Comparison of ENCODE assay signal across 8 cellular contexts in genomic region chr15:45205192-45205591, GRCh38. TPM values are rescaled to one million over a fixed set of nuclear protein-coding genes. Genes with fewer than 3 reads are reported as not detected.
DNase-seq lines count a peak whose midpoint lies in the region; TF ChIP-seq lines count a peak whose summit lies in the region.

No MANE protein-coding gene starts in this region.

- peak; percentile 94 for TF ChIP-seq CTCF in MM.1S (IDR thresholded peaks at IDR 0.05; ENCODE audit: low read length)

- no peaks in the 10 kb centered on the region for H3K9me2 ChIP-seq in MM.1S (replicated peaks; ENCODE audit: insufficient read depth, low read length)

- no peaks in the 10 kb centered on the region for H3K27me3 ChIP-seq in MM.1S (replicated peaks; ENCODE audit: insufficient read depth, low read length)

- H3K4me1 ChIP-seq in MM.1S (ENCODE audit: low read length): 0 out of 2 replicates have a peak, but pooled peaks cover 7% of the 10 kb centered on the region

- no peak overlapping the region for H3K27ac ChIP-seq in MM.1S (ENCODE audit: low read length)

- no peaks in the 10 kb centered on the region for H4K20me1 ChIP-seq in MM.1S (ENCODE audit: insufficient read depth, low read length)

- peaks cover 16% of the 10 kb centered on the region for H3F3A ChIP-seq in MM.1S (ENCODE audit: insufficient read depth, low read length)

- no peak overlapping the region for H3K4me2 ChIP-seq in MM.1S (ENCODE audit: low read depth, low read length)

- intact Hi-C loops in posterior vena cava (cut with DNase I): no loop called here

- no peak overlapping the region for H3K4me3 ChIP-seq in MM.1S (ENCODE audit: low read length)

- no peaks in the 10 kb centered on the region for H3K79me2 ChIP-seq in MM.1S (ENCODE audit: low read length)

- no peak overlapping the region for H2AFZ ChIP-seq in MM.1S (ENCODE audit: low read length)

- DNase-seq in NCI-H510A treated with DMSO at 0.1 percent for 48 hours (lab: John Stamatoyannopoulos, UW) (peak; percentile 51), NCI-H510A (lab: John Stamatoyannopoulos, UW) (no peak), MM.1S (peak; percentile 59), SKM-1 (lab: John Stamatoyannopoulos, UW; ENCODE audit: unreplicated experiment) (peak; percentile 73), anterior cingulate cortex (lab: John Stamatoyannopoulos, UW) (peak in 31 of 58 donors; percentile 3 to 49 (median 26)), islet precursor cell (peak; percentile 86), posterior vena cava (ENCODE audit: low spot score) (no peak)
- DNase-seq in stimulated activated CD4-positive, alpha-beta T cell treated with anti-CD3 and anti-CD28 coated beads, TNF-alpha, amount 100 ng/mL, for 24 hours (ENCODE audit: low read depth in 3 of 3): peak in 2 of 3 experiments; percentile 25 to 54

- no peaks in the 10 kb centered on the region for H3K9me3 ChIP-seq in MM.1S (replicated peaks; ENCODE audit: insufficient read depth, low read length)

- no peaks in the 10 kb centered on the region for H3K36me3 ChIP-seq in MM.1S (replicated peaks; ENCODE audit: insufficient read depth, low read length)

- no peak overlapping the region for H3K9ac ChIP-seq in MM.1S (ENCODE audit: low read length)

RNA-seq across cellular contexts. Expression of gene SHF, which starts 17.4 kb away (rescaled TPM):
- total RNA-seq in posterior vena cava: 1 to 10 TPM; 8.0 to 8.5 TPM

RNA-seq across cellular contexts. Expression of gene SLC28A2, which starts 46.8 kb away (rescaled TPM):
- total RNA-seq in posterior vena cava: not detected

Comparison
In these comparisons a context has a peak if more than half of its experiments do, and no peak if none do; other contexts are left out.
1. DNase-seq: peak in NCI-H510A treated with DMSO at 0.1 percent for 48 hours (single experiment), MM.1S (single experiment), SKM-1 (single experiment), anterior cingulate cortex (31 of 58), islet precursor cell (single experiment) and stimulated activated CD4-positive, alpha-beta T cell treated with anti-CD3 and anti-CD28 coated beads, TNF-alpha, amount 100 ng/mL, for 24 hours (2 of 3); none in NCI-H510A (single experiment) and posterior vena cava (single experiment).